23 cellular contexts compared by ENCODE assay signal in the genomic region with DNA sequence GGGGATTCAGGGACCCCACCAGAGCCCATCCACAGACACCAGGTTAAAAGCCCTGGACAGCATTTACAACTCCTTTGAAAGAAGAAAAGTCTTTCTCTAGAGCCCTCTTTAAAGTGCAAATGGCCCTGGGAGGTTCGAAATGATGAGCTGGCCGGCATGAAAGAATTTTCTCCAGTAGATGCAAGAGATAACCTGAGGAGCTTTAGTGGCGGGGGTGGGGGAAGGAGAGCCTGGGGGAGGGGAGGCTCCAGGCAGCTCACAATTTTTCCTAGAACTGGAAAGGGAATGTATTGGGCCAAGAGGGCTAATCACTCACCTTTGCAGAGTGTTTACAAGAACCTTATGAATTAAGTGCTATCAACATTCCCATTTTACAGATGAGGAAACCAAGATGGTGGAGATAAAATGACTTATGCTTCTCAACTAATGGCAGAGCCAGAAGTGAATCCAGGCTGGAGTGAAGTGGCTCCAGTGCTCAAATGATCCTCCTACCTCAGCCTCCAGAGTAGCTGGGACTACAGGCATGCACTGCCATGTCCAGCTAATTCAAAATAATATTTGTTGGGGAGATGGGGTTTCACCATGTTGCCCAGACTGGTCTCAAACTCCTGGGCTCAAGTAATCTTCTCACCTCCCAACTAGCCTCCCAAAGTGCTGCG. TPM values are rescaled to one million over a fixed set of nuclear protein-coding genes. Genes with fewer than 3 reads are reported as not detected.
A peak's percentile ranks its signal among the peaks of the same experiment; 100 is the strongest.
DNase-seq lines count a peak whose midpoint lies in the region; ATAC-seq, FAIRE-seq and TF ChIP-seq lines count a peak whose summit lies in the region.
"Had no signal": no experiment of that assay in that cellular context is flagged by ENCODE, and none has a peak within 500 bp of the region (broad histone marks: within the 10 kb centered on the region; RNA-seq: fewer than 3 reads in every experiment).

No MANE protein-coding gene starts in this region.

- H3K9me3 Mint-ChIP-seq in endodermal cell (no peaks in the 10 kb centered on the region), nephron (no peaks in the 10 kb centered on the region)
- no peaks in the 10 kb centered on the region for H3K9me3 Mint-ChIP-seq in CD4-positive, alpha-beta T cell
- H3K9me3 Mint-ChIP-seq: activated naive CD4-positive, alpha-beta T cell treated with anti-CD3 and anti-CD28 coated beads, Interleukin-2, amount 50 U/mL, for 72 hours; T-helper 2 cell treated with Interferon-gamma antibody and Interleukin-4, amounts not matched to agents 5 μg/mL and 100 μg/mL, for 36 hours had no signal

- TF ChIP-seq POLR2A in A549 (IDR thresholded peaks at IDR 0.05; ENCODE audit: low read length) (no peak), gastrocnemius medialis (IDR thresholded peaks at IDR 0.05) (no peak)

- TF ChIP-seq EP300 in A549 (IDR thresholded peaks at IDR 0.05), result no peak

- in situ Hi-C loops in gastrocnemius medialis (cut with MboI; ENCODE audit: low sequenced_read_pairs in 4 of 4), result no loop called here

- ATAC-seq in A549 (no peak), HG03432 (IDR thresholded peaks at IDR 0.05; ENCODE audit: unreplicated experiment) (no peak), GM18907 (IDR thresholded peaks at IDR 0.05; ENCODE audit: unreplicated experiment) (no peak), gastrocnemius medialis (no peak)
- ATAC-seq in CD4-positive, alpha-beta T cell (ENCODE audit: poor library complexity), result no peak
- ATAC-seq: activated CD8-positive, alpha-beta T cell treated with anti-CD3 and anti-CD28 coated beads, Interleukin-2, amount 10 ng/mL, durations not matched to agents 7 days and 5 days; activated naive CD4-positive, alpha-beta T cell treated with anti-CD3 and anti-CD28 coated beads, Interleukin-2, amount 50 U/mL, for 72 hours had no signal

- H3K36me3 Mint-ChIP-seq in endodermal cell (ENCODE audit: low read depth), result no peaks in the 10 kb centered on the region
- no peaks in the 10 kb centered on the region for H3K36me3 Mint-ChIP-seq in nephron (ENCODE audit: low read depth)
- no peaks in the 10 kb centered on the region for H3K36me3 Mint-ChIP-seq in CD4-positive, alpha-beta T cell (ENCODE audit: low read depth)

- CTCF ChIA-PET in A549 (lab: Yijun Ruan, JAX), result interaction anchor here (0.8 to 1.6 kb wide), 3 partner anchors 26 to 204 kb away, joined by 3 to 6 read pairs (median 3); no protein-coding TSS in a partner anchor
- CTCF ChIA-PET in CD4-positive, alpha-beta T cell (lab: Charles Lee), result interaction anchor here (0.6 kb wide), 1 partner anchor 15 kb away, joined by 3 read pairs; no protein-coding TSS in a partner anchor

- WGBS in A549 (ENCODE audit: missing lambda C conversion rate), result 55% methylated on average over 4 of the region's 4 CpGs
- 29% methylated on average over 4 of the region's 4 CpGs for WGBS in HUES64
- 42% methylated on average over 4 of the region's 4 CpGs; no CpG with 5 or more reads in 1 of the 2 experiments for WGBS in endodermal cell (ENCODE audit: insufficient coverage in 1 of 2, insufficient read length in 1 of 2), 2 experiments

- H3K9me3 ChIP-seq in A549, result no peaks in the 10 kb centered on the region
- no peaks in the 10 kb centered on the region for H3K9me3 ChIP-seq in HUES64 (ENCODE audit: insufficient read depth, low read depth, low read length)
- no peaks in the 10 kb centered on the region for H3K9me3 ChIP-seq in endodermal cell (ENCODE audit: control insufficient read depth, low read length)
- no peaks in the 10 kb centered on the region for H3K9me3 ChIP-seq in CD4-positive, alpha-beta T cell (ENCODE audit: control insufficient read depth, low read length)
- H3K9me3 ChIP-seq in gastrocnemius medialis, result no peaks in the 10 kb centered on the region
- H3K9me3 ChIP-seq: left lung, SJCRH30 had no signal

- H3K27me3 ChIP-seq in HUES64 (ENCODE audit: insufficient read depth, low read length) (peaks cover 3% of the 10 kb centered on the region; the same call in 1 of the 2 replicates), endodermal cell (ENCODE audit: control insufficient read depth, insufficient read depth, low read length, poor library complexity, severe bottlenecking) (peaks cover 24% of the 10 kb centered on the region), gastrocnemius medialis (peaks cover 21 to 27% (median 26%) of the 10 kb centered on the region in 3 donors)
- H3K27me3 ChIP-seq in CD4-positive, alpha-beta T cell (ENCODE audit: control insufficient read depth, insufficient read depth, low read length), result peaks cover 33% of the 10 kb centered on the region
- H3K27me3 ChIP-seq: SJCRH30 had no signal

- H3K9ac ChIP-seq in HUES64 (ENCODE audit: low read depth, low read length) (0 out of 2 replicates have a peak overlapping the region, but pooled peaks have one; percentile 10), endodermal cell (ENCODE audit: extremely low read depth, low read length, poor library complexity, severe bottlenecking) (no peak overlapping the region)

- intact Hi-C loops in CD4-positive, alpha-beta T cell (cut with DNase I, micrococcal nuclease), result no loop called here
- intact Hi-C loops in gastrocnemius medialis (cut with DNase I; ENCODE audit: low total_unique reads), result no loop called here

- H3K27me3 Mint-ChIP-seq in endodermal cell (ENCODE audit: insufficient read depth), result no peaks in the 10 kb centered on the region
- H3K27me3 Mint-ChIP-seq in nephron (ENCODE audit: low read depth), result peaks cover 47% of the 10 kb centered on the region
- peaks cover 54% of the 10 kb centered on the region for H3K27me3 Mint-ChIP-seq in CD4-positive, alpha-beta T cell

- H3K36me3 ChIP-seq in HUES64 (ENCODE audit: insufficient read depth, low read length) (no peaks in the 10 kb centered on the region), endodermal cell (ENCODE audit: control insufficient read depth, insufficient read depth, low read length) (no peaks in the 10 kb centered on the region), gastrocnemius medialis (no peaks in the 10 kb centered on the region)
- H3K36me3 ChIP-seq: left lung, SJCRH30 had no signal

- no peak for TF ChIP-seq CTCF in A549 (IDR thresholded peaks at IDR 0.05)
- no peak for TF ChIP-seq CTCF in endodermal cell (conservative IDR thresholded peaks at IDR 0.05)
- TF ChIP-seq CTCF in nephron (IDR thresholded peaks at IDR 0.05; ENCODE audit: unreplicated experiment in 3 of 3), result no peak
- TF ChIP-seq CTCF in CD4-positive, alpha-beta T cell (IDR thresholded peaks at IDR 0.05), result no peak
- no peak for TF ChIP-seq CTCF in gastrocnemius medialis (IDR thresholded peaks at IDR 0.05 in 4 of 5, conservative IDR thresholded peaks at IDR 0.05 in 1 of 5)

- no peak for FAIRE-seq in A549 (lab: Jason Lieb, UNC)
- FAIRE-seq: endothelial cell of umbilical vein, frontal cortex had no signal

- H3K27ac Mint-ChIP-seq in endodermal cell, result peak overlapping the region; percentile 59
- peak overlapping the region in 2 of 3 experiments; percentile 49 to 73 for H3K27ac Mint-ChIP-seq in nephron
- H3K27ac Mint-ChIP-seq in CD4-positive, alpha-beta T cell, result no peak overlapping the region
- H3K27ac Mint-ChIP-seq: activated CD8-positive, alpha-beta T cell treated with anti-CD3 and anti-CD28 coated beads, Interleukin-2, amount 10 ng/mL, durations not matched to agents 7 days and 5 days; activated naive CD4-positive, alpha-beta T cell treated with anti-CD3 and anti-CD28 coated beads, Interleukin-2, amount 50 U/mL, for 72 hours; CD14-positive monocyte; T-helper 2 cell treated with Interferon-gamma antibody and Interleukin-4, amounts not matched to agents 5 μg/mL and 100 μg/mL, for 36 hours had no signal

- H3K4me1 Mint-ChIP-seq in endodermal cell (peaks cover 15% of the 10 kb centered on the region), nephron (peaks cover 13% of the 10 kb centered on the region)
- peaks cover 4% of the 10 kb centered on the region for H3K4me1 Mint-ChIP-seq in CD4-positive, alpha-beta T cell (ENCODE audit: low read depth)

- H3K4me3 ChIP-seq in A549 (no peak overlapping the region), HUES64 (ENCODE audit: low read length) (no peak overlapping the region; the same call in 1 of the 2 replicates), endodermal cell (ENCODE audit: low read length) (no peak overlapping the region), gastrocnemius medialis (no peak overlapping the region)
- H3K4me3 ChIP-seq: left lung, SJCRH30 had no signal

- DNase-seq in A549 (ENCODE audit: low read depth in 1 of 2, low spot score in 1 of 2), result no peak
- DNase-seq in endodermal cell, result peak; percentile 62
- no peak for DNase-seq in CD4-positive, alpha-beta T cell
- no peak for DNase-seq in gastrocnemius medialis
- DNase-seq: activated CD4-positive, CD25-positive, alpha-beta regulatory T cell; activated CD8-positive, alpha-beta T cell treated with anti-CD3 and anti-CD28 coated beads, Interleukin-2, amount 10 ng/mL, durations not matched to agents 7 days and 5 days; activated T-cell treated with anti-CD3 and anti-CD28 coated beads, Interleukin-2, amount 50 U/mL, for 48 hours; DMS79; GOT3; left lung; NCI-H446 treated with DMSO at 0.1 percent for 48 hours; posterior cingulate gyrus; SJCRH30; stimulated activated CD4-positive, alpha-beta T cell treated with anti-CD3 and anti-CD28 coated beads, Interleukin-4, amount 100 ng/mL, for 4 hours had no signal

- peaks cover 18% of the 10 kb centered on the region for H3K4me1 ChIP-seq in A549
- peaks cover 19% of the 10 kb centered on the region for H3K4me1 ChIP-seq in HUES64 (ENCODE audit: insufficient read depth, low read length)
- peaks cover 10% of the 10 kb centered on the region for H3K4me1 ChIP-seq in endodermal cell (ENCODE audit: control insufficient read depth, insufficient read depth, low read length)
- H3K4me1 ChIP-seq in gastrocnemius medialis, result no peaks in the 10 kb centered on the region

- H3K27ac ChIP-seq in A549, result peak overlapping the region; percentile 52 to 81; a peak in 5 of 6 replicates
- peak overlapping the region; percentile 74 for H3K27ac ChIP-seq in HUES64 (ENCODE audit: low read depth, low read length)
- H3K27ac ChIP-seq in endodermal cell (ENCODE audit: low read depth, low read length), result no peak overlapping the region
- H3K27ac ChIP-seq in CD4-positive, alpha-beta T cell (ENCODE audit: low read depth, low read length), result no peak overlapping the region
- no peak overlapping the region for H3K27ac ChIP-seq in gastrocnemius medialis
- H3K27ac ChIP-seq: left lung, SJCRH30 had no signal

- POLR2A ChIA-PET in A549 (lab: Yijun Ruan, JAX), result no interaction called here
- POLR2A ChIA-PET in CD4-positive, alpha-beta T cell (lab: Charles Lee), result no interaction called here

- H3K4me3 Mint-ChIP-seq in endodermal cell (no peak overlapping the region), nephron (peak overlapping the region in 1 of 3 experiments; percentile 36)
- H3K4me3 Mint-ChIP-seq in CD4-positive, alpha-beta T cell, result no peak overlapping the region
- H3K4me3 Mint-ChIP-seq: activated CD8-positive, alpha-beta T cell treated with anti-CD3 and anti-CD28 coated beads, Interleukin-2, amount 10 ng/mL, durations not matched to agents 7 days and 5 days; CD14-positive monocyte; T-helper 2 cell treated with Interferon-gamma antibody and Interleukin-4, amounts not matched to agents 5 μg/mL and 100 μg/mL, for 36 hours had no signal

- H3K4me2 ChIP-seq in A549, result peak overlapping the region; percentile 50

- TF ChIP-seq RAD21 in A549 (conservative IDR thresholded peaks at IDR 0.05 in 1 of 2, IDR thresholded peaks at IDR 0.05 in 1 of 2), result no peak

RNA-seq across cellular contexts. Expression of a gene that starts 4.2 kb away (rescaled TPM):
- 24.5 and 33.0 TPM in 2 replicates for polyA plus RNA-seq in A549 (2011; rRNA removed)
- 2.4 and 3.8 TPM in 2 replicates for polyA plus RNA-seq in A549 (2012; cell fraction: cytosol; rRNA removed)
- polyA plus RNA-seq in A549 (2012; cell fraction: nucleus; rRNA removed), result 5.0 and 7.5 TPM in 2 replicates
- 5.9 to 7.2 TPM (median 6.0 TPM) in 3 replicates for polyA plus RNA-seq in A549 (2017; fragmentation: RNase III; extraction: RNeasy Plus Mini Kit Qiagen cat#74134 plus additional on column Dnase treatment)
- 47.7 and 53.3 TPM in 2 replicates for polyA minus RNA-seq in A549 (2011; rRNA and poly(A)+ RNA removed)
- polyA plus RNA-seq in HUES64 (2013, experiment 1 of 2), result 50.8 TPM
- 48.9 TPM for polyA plus RNA-seq in HUES64 (2013, experiment 2 of 2)
- total RNA-seq in endodermal cell, result 100 to 1,000 TPM; 118 to 123 TPM
- polyA plus RNA-seq in endodermal cell (2013, experiment 1 of 2), result 10.8 TPM
- polyA plus RNA-seq in endodermal cell (2013, experiment 2 of 2), result 4.7 TPM
- total RNA-seq in CD4-positive, alpha-beta T cell, result under 1 TPM; 0.31 to 0.49 TPM
- 1 to 10 TPM in 1 of 4 donors, under 1 TPM in 2, not detected in 1; 0.20 to 1.3 (median 0.20) TPM for total RNA-seq in gastrocnemius medialis
- total RNA-seq: activated CD8-positive, alpha-beta T cell treated with anti-CD3 and anti-CD28 coated beads, Interleukin-2, amount 10 ng/mL, durations not matched to agents 7 days and 5 days; SJCRH30 had no signal

Comparison
In these comparisons a context has a peak if more than half of its experiments do, and no peak if none do; other contexts are left out.
1. H3K27ac ChIP-seq: peak in A549 (2 of 2) and HUES64 (single experiment); none in endodermal cell (single experiment), CD4-positive, alpha-beta T cell (single experiment) and gastrocnemius medialis (0 of 4).
2. RNA of a gene that starts 4.2 kb away (total RNA-seq): 118 to 123 TPM in endodermal cell; 0.31 to 0.49 TPM in CD4-positive, alpha-beta T cell and 0.20 to 1.3 TPM in gastrocnemius medialis; every median in the first group is over 10 times any median in the second.